In the genomic region with DNA sequence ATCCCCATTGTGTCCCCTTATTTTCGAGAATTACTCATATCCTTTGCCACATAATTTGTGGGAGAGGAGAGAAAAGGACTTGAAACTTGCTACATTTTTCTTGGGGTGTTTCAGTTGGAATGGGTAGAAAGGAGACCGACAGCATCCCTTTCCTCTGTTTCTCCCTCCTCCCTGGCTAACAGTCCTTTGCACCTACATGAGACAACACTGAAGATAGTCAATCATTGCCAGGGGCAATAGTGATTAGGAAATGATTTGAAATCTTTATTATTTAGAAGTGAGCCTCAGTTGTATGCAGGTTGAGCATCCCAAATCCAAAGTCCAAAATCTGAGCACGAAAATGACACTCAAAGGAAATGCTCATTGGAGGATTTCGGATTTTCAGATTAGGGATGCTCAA, we compare ENCODE assay signal across 1 cellular context.
TF ChIP-seq lines count a peak whose summit lies in the region.

No MANE protein-coding gene starts in this region.

TF ChIP-seq in HepG2, 621 proteins besides CTCF, POLR2A, EP300 and RAD21:
- no peak for TF ChIP-seq HNF4G (IDR thresholded peaks at IDR 0.05; ENCODE audit: borderline replicate concordance, low read depth, low read length)
- TF ChIP-seq HNF4G (CRISPR knock-in tag; IDR thresholded peaks at IDR 0.05; ENCODE audit: borderline replicate concordance, low read depth), result no peak
- TF ChIP-seq ZNF776 (CRISPR knock-in tag; IDR thresholded peaks at IDR 0.05), result no peak
- 0 out of 2 replicates have a peak, but pooled peaks have one; percentile 0 for TF ChIP-seq POGZ (CRISPR knock-in tag; IDR thresholded peaks at IDR 0.05)
- TF ChIP-seq TOPORS (CRISPR knock-in tag; IDR thresholded peaks at IDR 0.05), result no peak
